In genomic region chr9:89528540-89528939, GRCh38 we compare ENCODE assay signal across 11 cellular contexts. TPM values are rescaled to one million over a fixed set of nuclear protein-coding genes. Genes with fewer than 3 reads are reported as not detected.
DNase-seq lines count a peak whose midpoint lies in the region; ATAC-seq, FAIRE-seq and TF ChIP-seq lines count a peak whose summit lies in the region.
"Had no signal": no experiment of that assay in that cellular context is flagged by ENCODE, and none has a peak within 500 bp of the region (broad histone marks: within the 10 kb centered on the region; RNA-seq: fewer than 3 reads in every experiment).

No MANE protein-coding gene starts in this region.

- CTCF ChIA-PET in activated naive CD4-positive, alpha-beta T cell treated with anti-CD3 and anti-CD28 coated beads, Interleukin-2, amount 10 ng/mL, durations not matched to agents 7 days and 5 days (lab: Charles Lee), result interaction anchor here (1.6 to 3.9 kb wide), 3 partner anchors 20 to 99 kb away, joined by 3 to 23 read pairs (median 6); no protein-coding TSS in a partner anchor
- CTCF ChIA-PET in activated CD8-positive, alpha-beta T cell treated with anti-CD3 and anti-CD28 coated beads for 36 hours (lab: Charles Lee), result interaction anchor here (1.0 to 6.7 kb wide), 6 partner anchors 8 to 105 kb away, joined by 3 to 51 read pairs (median 6); no protein-coding TSS in a partner anchor

- intact Hi-C loops in activated CD8-positive, alpha-beta T cell treated with anti-CD3 and anti-CD28 coated beads for 36 hours (cut with micrococcal nuclease), result no loop called here

- no peaks in the 10 kb centered on the region for H3K9me3 Mint-ChIP-seq in activated naive CD4-positive, alpha-beta T cell treated with anti-CD3 and anti-CD28 coated beads, Interleukin-2, amount 50 U/mL, for 24 hours
- peaks cover 12% of the 10 kb centered on the region for H3K9me3 Mint-ChIP-seq in activated naive CD4-positive, alpha-beta T cell treated with anti-CD3 and anti-CD28 coated beads, Interleukin-2, amount 10 ng/mL, durations not matched to agents 7 days and 5 days
- H3K9me3 Mint-ChIP-seq in activated CD8-positive, alpha-beta T cell treated with anti-CD3 and anti-CD28 coated beads for 36 hours, result peaks cover 13% of the 10 kb centered on the region

- H3K4me3 Mint-ChIP-seq in activated naive CD4-positive, alpha-beta T cell treated with anti-CD3 and anti-CD28 coated beads, Interleukin-2, amount 50 U/mL, for 24 hours, result peak overlapping the region; percentile 46
- H3K4me3 Mint-ChIP-seq in activated naive CD4-positive, alpha-beta T cell treated with anti-CD3 and anti-CD28 coated beads, Interleukin-2, amount 10 ng/mL, durations not matched to agents 7 days and 5 days, result no peak overlapping the region
- no peak overlapping the region for H3K4me3 Mint-ChIP-seq in activated CD8-positive, alpha-beta T cell treated with anti-CD3 and anti-CD28 coated beads for 36 hours

- TF ChIP-seq POLR2A in GM12892 (IDR thresholded peaks at IDR 0.05; ENCODE audit: low read depth, low read length), result no peak

- no peak for DNase-seq in activated naive CD4-positive, alpha-beta T cell treated with anti-CD3 and anti-CD28 coated beads, Interleukin-2, amount 10 ng/mL, durations not matched to agents 7 days and 5 days
- DNase-seq in activated CD8-positive, alpha-beta T cell treated with anti-CD3 and anti-CD28 coated beads for 36 hours, result no peak
- peak; percentile 23 for DNase-seq in kidney tubule cell (ENCODE audit: low spot score)
- no peak for DNase-seq in NCI-H1105 (lab: John Stamatoyannopoulos, UW)
- no peak for DNase-seq in GM12892 (ENCODE audit: insufficient read length)
- DNase-seq: T1000 had no signal

- peak overlapping the region; percentile 56 for H3K27ac Mint-ChIP-seq in activated naive CD4-positive, alpha-beta T cell treated with anti-CD3 and anti-CD28 coated beads, Interleukin-2, amount 50 U/mL, for 24 hours
- no peak overlapping the region for H3K27ac Mint-ChIP-seq in activated naive CD4-positive, alpha-beta T cell treated with anti-CD3 and anti-CD28 coated beads, Interleukin-2, amount 10 ng/mL, durations not matched to agents 7 days and 5 days
- peak overlapping the region; percentile 80 for H3K27ac Mint-ChIP-seq in activated CD8-positive, alpha-beta T cell treated with anti-CD3 and anti-CD28 coated beads for 36 hours

- H3K27me3 Mint-ChIP-seq in activated naive CD4-positive, alpha-beta T cell treated with anti-CD3 and anti-CD28 coated beads, Interleukin-2, amount 50 U/mL, for 24 hours, result no peaks in the 10 kb centered on the region
- no peaks in the 10 kb centered on the region for H3K27me3 Mint-ChIP-seq in activated naive CD4-positive, alpha-beta T cell treated with anti-CD3 and anti-CD28 coated beads, Interleukin-2, amount 10 ng/mL, durations not matched to agents 7 days and 5 days
- H3K27me3 Mint-ChIP-seq in activated CD8-positive, alpha-beta T cell treated with anti-CD3 and anti-CD28 coated beads for 36 hours, result no peaks in the 10 kb centered on the region

- POLR2A ChIA-PET in activated CD8-positive, alpha-beta T cell treated with anti-CD3 and anti-CD28 coated beads for 36 hours (lab: Charles Lee), result interaction anchor here (0.9 to 3.4 kb wide), 4 partner anchors 27 to 88 kb away, joined by 3 to 15 read pairs (median 6); no protein-coding TSS in a partner anchor

- no peak for TF ChIP-seq CTCF in activated CD8-positive, alpha-beta T cell treated with anti-CD3 and anti-CD28 coated beads for 36 hours (IDR thresholded peaks at IDR 0.05)

- H3K36me3 Mint-ChIP-seq in activated naive CD4-positive, alpha-beta T cell treated with anti-CD3 and anti-CD28 coated beads, Interleukin-2, amount 50 U/mL, for 24 hours, result no peaks in the 10 kb centered on the region
- H3K36me3 Mint-ChIP-seq in activated naive CD4-positive, alpha-beta T cell treated with anti-CD3 and anti-CD28 coated beads, Interleukin-2, amount 10 ng/mL, durations not matched to agents 7 days and 5 days, result peaks cover 16% of the 10 kb centered on the region
- H3K36me3 Mint-ChIP-seq in activated CD8-positive, alpha-beta T cell treated with anti-CD3 and anti-CD28 coated beads for 36 hours (ENCODE audit: low read depth), result peaks cover 5% of the 10 kb centered on the region

- peaks cover 100% of the 10 kb centered on the region for H3K4me1 Mint-ChIP-seq in activated naive CD4-positive, alpha-beta T cell treated with anti-CD3 and anti-CD28 coated beads, Interleukin-2, amount 50 U/mL, for 24 hours
- peaks cover 99% of the 10 kb centered on the region for H3K4me1 Mint-ChIP-seq in activated naive CD4-positive, alpha-beta T cell treated with anti-CD3 and anti-CD28 coated beads, Interleukin-2, amount 10 ng/mL, durations not matched to agents 7 days and 5 days
- peaks cover 97% of the 10 kb centered on the region for H3K4me1 Mint-ChIP-seq in activated CD8-positive, alpha-beta T cell treated with anti-CD3 and anti-CD28 coated beads for 36 hours (ENCODE audit: low read depth)

- no peak for FAIRE-seq in GM12892 (lab: Jason Lieb, UNC)
- FAIRE-seq: endothelial cell of umbilical vein had no signal

- ATAC-seq in activated CD8-positive, alpha-beta T cell treated with anti-CD3 and anti-CD28 coated beads for 36 hours, result no peak
- ATAC-seq in GM21717 (IDR thresholded peaks at IDR 0.05; ENCODE audit: unreplicated experiment) (no peak), HG03520 (IDR thresholded peaks at IDR 0.05; ENCODE audit: unreplicated experiment) (no peak)
- ATAC-seq: body of pancreas had no signal

RNA-seq across cellular contexts. Expression of gene SEMA4D, which starts 30.6 kb away (rescaled TPM):
- 100 to 1,000 TPM; 290 to 317 TPM for total RNA-seq in activated CD8-positive, alpha-beta T cell treated with anti-CD3 and anti-CD28 coated beads for 36 hours
- 54.7 TPM for polyA plus RNA-seq in GM12892 (2012; ENCODE audit: missing spikeins)
